14 cellular contexts compared by ENCODE assay signal in the genomic region with DNA sequence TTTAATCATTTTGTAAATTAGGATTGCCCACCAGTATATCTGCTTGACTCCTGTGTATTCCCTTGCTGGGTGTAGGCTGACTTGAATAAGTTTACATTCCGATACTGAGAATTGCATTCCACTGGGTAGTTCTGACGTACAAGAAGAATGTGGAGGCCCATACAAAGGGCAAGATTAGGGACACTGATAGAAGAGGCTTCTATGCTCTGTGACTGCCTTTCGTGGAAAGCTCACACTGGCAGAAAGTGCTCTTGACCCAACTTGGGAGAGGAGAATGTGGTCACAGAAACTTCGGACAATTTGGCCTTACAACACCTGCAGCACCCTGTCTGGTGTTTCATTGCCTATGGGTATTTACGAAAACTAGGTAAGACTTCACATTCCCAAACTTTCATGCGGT.
A peak's percentile ranks its signal among the peaks of the same experiment; 100 is the strongest.
DNase-seq lines count a peak whose midpoint lies in the region; ATAC-seq and TF ChIP-seq lines count a peak whose summit lies in the region.
"Had no signal": no experiment of that assay in that cellular context is flagged by ENCODE, and none has a peak within 500 bp of the region (broad histone marks: within the 10 kb centered on the region; RNA-seq: fewer than 3 reads in every experiment).

No MANE protein-coding gene starts in this region.

- peaks cover 44% of the 10 kb centered on the region for H3K4me1 Mint-ChIP-seq in mesothelial cell of epicardium
- peaks cover 31 to 61% (median 41%) of the 10 kb centered on the region in 3 donors for H3K4me1 Mint-ChIP-seq in CD8-positive, alpha-beta memory T cell

- CTCF ChIA-PET in CD8-positive, alpha-beta memory T cell (lab: Charles Lee), result interaction anchor here (1.4 kb wide), 1 partner anchor 26 kb away, joined by 3 read pairs; no protein-coding TSS in a partner anchor

- DNase-seq in ACHN (peak; percentile 85), NCI-H226 (peak; percentile 84), fibroblast of gingiva (ENCODE audit: low read depth) (peak; percentile 39), mesothelial cell of epicardium (ENCODE audit: low spot score in 2 of 2, unreplicated experiment in 2 of 2) (no peak), NCI-H1105 (lab: John Stamatoyannopoulos, UW) (no peak)
- no peak for DNase-seq in CD8-positive, alpha-beta memory T cell
- DNase-seq in NK-92 treated with Interleukin-12 subunit alpha and Interleukin-12 subunit beta, amount 100 ng/mL, for 24 hours (lab: John Stamatoyannopoulos, UW), result no peak
- DNase-seq: activated T-cell treated with anti-CD3 and anti-CD28 coated beads, Interleukin-2, amount 50 U/mL, for 72 hours; NCI-H1417 treated with DMSO at 0.1 percent for 48 hours; retina; stimulated activated naive CD8-positive, alpha-beta T cell treated with anti-CD3 and anti-CD28 coated beads, Interleukin-15, amount 100 ng/mL, for 72 hours had no signal

- in situ Hi-C loops in ACHN (cut with HindIII; ENCODE audit: low pct_ligation_motif_present, low pct_unique_long_range_greater_than_20kb, low sequenced_read_pairs), result no loop called here

- no peak for TF ChIP-seq CTCF in mesothelial cell of epicardium (IDR thresholded peaks at IDR 0.05; ENCODE audit: unreplicated experiment)

- H3K9me3 ChIP-seq in CD8-positive, alpha-beta memory T cell (ENCODE audit: low read length), result no peaks in the 10 kb centered on the region

- peaks cover 32% of the 10 kb centered on the region for H3K9me3 Mint-ChIP-seq in mesothelial cell of epicardium
- no peaks in the 10 kb centered on the region for H3K9me3 Mint-ChIP-seq in CD8-positive, alpha-beta memory T cell
- H3K9me3 Mint-ChIP-seq: activated T-cell treated with anti-CD3 and anti-CD28 coated beads, Interleukin-2, amount 50 U/mL, for 72 hours; stimulated activated naive CD8-positive, alpha-beta T cell treated with anti-CD3 and anti-CD28 coated beads, Interleukin-15, amount 100 ng/mL, for 72 hours had no signal

- H3K4me3 Mint-ChIP-seq in mesothelial cell of epicardium, result peak overlapping the region; percentile 61
- no peak overlapping the region for H3K4me3 Mint-ChIP-seq in CD8-positive, alpha-beta memory T cell
- H3K4me3 Mint-ChIP-seq: activated T-cell treated with anti-CD3 and anti-CD28 coated beads, Interleukin-2, amount 50 U/mL, for 72 hours; stimulated activated naive CD8-positive, alpha-beta T cell treated with anti-CD3 and anti-CD28 coated beads, Interleukin-15, amount 100 ng/mL, for 72 hours had no signal

- H3K36me3 Mint-ChIP-seq in mesothelial cell of epicardium, result peaks cover 20% of the 10 kb centered on the region
- peaks cover 0 to 3% (median 0%) of the 10 kb centered on the region in 3 donors for H3K36me3 Mint-ChIP-seq in CD8-positive, alpha-beta memory T cell

- POLR2A ChIA-PET in CD8-positive, alpha-beta memory T cell (lab: Charles Lee), result no interaction called here

- H3K27me3 Mint-ChIP-seq in mesothelial cell of epicardium (ENCODE audit: low read depth), result no peaks in the 10 kb centered on the region
- peaks cover 0 to 1% of the 10 kb centered on the region in 2 donors for H3K27me3 Mint-ChIP-seq in CD8-positive, alpha-beta memory T cell
- H3K27me3 Mint-ChIP-seq: stimulated activated naive CD8-positive, alpha-beta T cell treated with anti-CD3 and anti-CD28 coated beads, Interleukin-15, amount 100 ng/mL, for 72 hours had no signal

- H3K27ac ChIP-seq in CD8-positive, alpha-beta memory T cell (ENCODE audit: low read depth, low read length), result no peak overlapping the region
- H3K27ac ChIP-seq: C4-2B, SK-N-MC had no signal

- no peaks in the 10 kb centered on the region for H3K4me1 ChIP-seq in CD8-positive, alpha-beta memory T cell (ENCODE audit: insufficient read depth, low read length)

- peak overlapping the region; percentile 98 for H3K27ac Mint-ChIP-seq in mesothelial cell of epicardium
- no peak overlapping the region for H3K27ac Mint-ChIP-seq in CD8-positive, alpha-beta memory T cell
- H3K27ac Mint-ChIP-seq: activated T-cell treated with anti-CD3 and anti-CD28 coated beads, Interleukin-2, amount 50 U/mL, for 72 hours; stimulated activated naive CD8-positive, alpha-beta T cell treated with anti-CD3 and anti-CD28 coated beads, Interleukin-15, amount 100 ng/mL, for 72 hours had no signal

- ATAC-seq in GM21529 (IDR thresholded peaks at IDR 0.05; ENCODE audit: unreplicated experiment), result no peak
- ATAC-seq: activated T-cell treated with anti-CD3 and anti-CD28 coated beads, Interleukin-2, amount 50 U/mL, for 72 hours; stimulated activated naive CD8-positive, alpha-beta T cell treated with anti-CD3 and anti-CD28 coated beads, Interleukin-15, amount 100 ng/mL, for 72 hours had no signal

- no peaks in the 10 kb centered on the region for H3K27me3 ChIP-seq in CD8-positive, alpha-beta memory T cell (ENCODE audit: insufficient read depth, low read length, poor library complexity, severe bottlenecking)

- no peak overlapping the region for H3K4me3 ChIP-seq in CD8-positive, alpha-beta memory T cell (ENCODE audit: low read length)
- H3K4me3 ChIP-seq: SK-N-MC had no signal

- H3K36me3 ChIP-seq in CD8-positive, alpha-beta memory T cell (ENCODE audit: insufficient read depth, low read length), result no peaks in the 10 kb centered on the region

Comparison
In these comparisons a context has a peak if more than half of its experiments do, and no peak if none do; other contexts are left out.
1. DNase-seq: peak in ACHN (single experiment), NCI-H226 (single experiment) and fibroblast of gingiva (single experiment); none in mesothelial cell of epicardium (0 of 2), CD8-positive, alpha-beta memory T cell (0 of 5), NK-92 treated with Interleukin-12 subunit alpha and Interleukin-12 subunit beta, amount 100 ng/mL, for 24 hours (single experiment) and NCI-H1105 (single experiment).